Comparison of ENCODE assay signal across 12 cellular contexts in the genomic region with DNA sequence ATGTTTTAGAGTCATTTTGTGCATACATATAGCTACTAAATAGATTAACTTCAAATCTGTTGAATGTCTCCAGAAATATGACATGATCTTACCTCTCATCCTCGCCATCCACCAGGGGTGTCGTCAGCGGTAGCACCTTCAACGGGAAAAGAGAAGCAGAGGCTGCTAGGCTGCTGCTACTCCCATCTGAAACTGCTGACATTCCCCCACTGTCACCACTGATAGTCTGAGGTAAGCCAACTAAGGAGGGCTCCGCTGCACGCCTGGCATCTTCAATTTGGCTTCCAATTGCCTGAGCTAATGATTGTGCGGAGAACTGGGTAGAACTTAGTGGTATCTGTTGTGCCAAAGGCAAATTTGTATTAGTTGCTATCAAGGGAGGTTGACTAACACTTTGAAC. TPM values are rescaled to one million over a fixed set of nuclear protein-coding genes. Genes with fewer than 3 reads are reported as not detected.
DNase-seq lines count a peak whose midpoint lies in the region; ATAC-seq and TF ChIP-seq lines count a peak whose summit lies in the region.
"Had no signal": no experiment of that assay in that cellular context is flagged by ENCODE, and none has a peak within 500 bp of the region (broad histone marks: within the 10 kb centered on the region; RNA-seq: fewer than 3 reads in every experiment).

No MANE protein-coding gene starts in this region.

- H3K9me3 ChIP-seq in AG04450 (ENCODE audit: control insufficient read depth, insufficient read depth, low read length), result no peaks in the 10 kb centered on the region; the same call in 1 of the 2 replicates
- H3K9me3 ChIP-seq in HUES64 (ENCODE audit: insufficient read depth, low read depth, low read length), result no peaks in the 10 kb centered on the region
- H3K9me3 ChIP-seq in ectodermal cell (ENCODE audit: control insufficient read depth, low read length), result no peaks in the 10 kb centered on the region
- no peaks in the 10 kb centered on the region for H3K9me3 ChIP-seq in mucosa of stomach (ENCODE audit: control insufficient read depth, low read length)
- H3K9me3 ChIP-seq: spleen had no signal

- H3K4me3 ChIP-seq in AG04450 (ENCODE audit: low read depth, low read length), result peak overlapping the region; percentile 83
- H3K4me3 ChIP-seq in HUES64 (ENCODE audit: low read length), result peak overlapping the region; percentile 93
- H3K4me3 ChIP-seq in ectodermal cell (ENCODE audit: insufficient read depth, low read depth, low read length), result peak overlapping the region; percentile 86
- peak overlapping the region; percentile 18 for H3K4me3 ChIP-seq in mucosa of stomach (ENCODE audit: low read length)
- H3K4me3 ChIP-seq: spleen had no signal

- H3K27me3 ChIP-seq in AG04450 (ENCODE audit: control insufficient read depth, insufficient read depth, low read length), result no peaks in the 10 kb centered on the region
- H3K27me3 ChIP-seq in HUES64 (ENCODE audit: insufficient read depth, low read length), result no peaks in the 10 kb centered on the region
- no peaks in the 10 kb centered on the region for H3K27me3 ChIP-seq in ectodermal cell (ENCODE audit: control insufficient read depth, insufficient read depth, low read length, poor library complexity, severe bottlenecking)
- no peaks in the 10 kb centered on the region for H3K27me3 ChIP-seq in mucosa of stomach (ENCODE audit: control insufficient read depth, insufficient read depth, low read length)
- H3K27me3 ChIP-seq: spleen had no signal

- no peak for ATAC-seq in HG03280 (IDR thresholded peaks at IDR 0.05; ENCODE audit: unreplicated experiment)
- no peak for ATAC-seq in left colon
- no peak for ATAC-seq in HG03108 (IDR thresholded peaks at IDR 0.05; ENCODE audit: unreplicated experiment)
- no peak for ATAC-seq in GM21367 (IDR thresholded peaks at IDR 0.05; ENCODE audit: unreplicated experiment)
- ATAC-seq: CD8-positive, alpha-beta T cell had no signal

- H3K4me1 ChIP-seq in HUES64 (ENCODE audit: insufficient read depth, low read length) (peaks cover 56% of the 10 kb centered on the region), ectodermal cell (ENCODE audit: control insufficient read depth, insufficient read depth, low read length) (peaks cover 19% of the 10 kb centered on the region), mucosa of stomach (ENCODE audit: control insufficient read depth, insufficient read depth, low read length) (peaks cover 26% of the 10 kb centered on the region)

- peaks cover 24% of the 10 kb centered on the region for H3K36me3 ChIP-seq in HUES64 (ENCODE audit: insufficient read depth, low read length)
- H3K36me3 ChIP-seq in ectodermal cell (ENCODE audit: control insufficient read depth, insufficient read depth, low read length), result peaks cover 4% of the 10 kb centered on the region
- H3K36me3 ChIP-seq in mucosa of stomach (ENCODE audit: control insufficient read depth, insufficient read depth, low read length), result no peaks in the 10 kb centered on the region

- H3K9ac ChIP-seq in HUES64 (ENCODE audit: low read depth, low read length) (no peak overlapping the region), mucosa of stomach (ENCODE audit: low read length) (no peak overlapping the region)

- no peak overlapping the region for H3K27ac ChIP-seq in AG04450 (ENCODE audit: low read depth, low read length)
- no peak overlapping the region for H3K27ac ChIP-seq in HUES64 (ENCODE audit: low read depth, low read length)
- no peak overlapping the region for H3K27ac ChIP-seq in ectodermal cell (ENCODE audit: insufficient read depth, low read depth, low read length, poor library complexity, severe bottlenecking)
- H3K27ac ChIP-seq: spleen had no signal

- 38% methylated on average over 7 of the region's 7 CpGs for WGBS in HUES64
- 37 to 42% methylated on average over 7 of the region's 7 CpGs for WGBS in ectodermal cell, 2 experiments

- POLR2A ChIA-PET in AG04450 (lab: Yijun Ruan, JAX), result interaction anchor here (0.6 kb wide), 1 partner anchor 23 kb away, joined by 5 read pairs; no protein-coding TSS in a partner anchor

- TF ChIP-seq CTCF in AG04450 (IDR thresholded peaks at IDR 0.05; ENCODE audit: low read depth, low read length), result no peak

- no peak for DNase-seq in AG04450 (ENCODE audit: low read depth, low spot score)
- no peak for DNase-seq in left colon
- DNase-seq: CD8-positive, alpha-beta T cell; hippocampal formation; NCI-H524; spleen had no signal

- CTCF ChIA-PET in AG04450 (lab: Charles Lee), result interaction anchor here (1.0 to 2.3 kb wide), 3 partner anchors 90 to 397 kb away, joined by 3 to 6 read pairs (median 4); no protein-coding TSS in a partner anchor

- intact Hi-C loops in left colon (cut with DNase I, micrococcal nuclease), result no loop called here

RNA-seq across cellular contexts. Expression of a gene that starts 3.1 kb away (rescaled TPM):
- polyA plus RNA-seq in AG04450 (2011; rRNA removed), result 67.0 and 77.3 TPM in 2 replicates
- 85.7 and 92.9 TPM in 2 replicates for polyA minus RNA-seq in AG04450 (2011; rRNA and poly(A)+ RNA removed)
- 60.7 TPM for polyA plus RNA-seq in HUES64 (2013, experiment 1 of 2)
- 71.4 TPM for polyA plus RNA-seq in HUES64 (2013, experiment 2 of 2)
- 179 TPM for polyA plus RNA-seq in ectodermal cell (2013, experiment 1 of 4)
- 175 TPM for polyA plus RNA-seq in ectodermal cell (2013, experiment 2 of 4)
- 142 TPM for polyA plus RNA-seq in ectodermal cell (2013, experiment 3 of 4)
- 161 TPM for polyA plus RNA-seq in ectodermal cell (2013, experiment 4 of 4)
- total RNA-seq in left colon, result 100 to 1,000 TPM; 268 to 294 TPM

Comparison
In these comparisons a context has a peak if more than half of its experiments do, and no peak if none do; other contexts are left out.
1. H3K4me3 ChIP-seq: peak in every context shown above with its lines; median percentile 93 in HUES64; 86 in ectodermal cell; 83 in AG04450; 18 in mucosa of stomach.